ENCODE assay signal across 8 cellular contexts in the genomic region with DNA sequence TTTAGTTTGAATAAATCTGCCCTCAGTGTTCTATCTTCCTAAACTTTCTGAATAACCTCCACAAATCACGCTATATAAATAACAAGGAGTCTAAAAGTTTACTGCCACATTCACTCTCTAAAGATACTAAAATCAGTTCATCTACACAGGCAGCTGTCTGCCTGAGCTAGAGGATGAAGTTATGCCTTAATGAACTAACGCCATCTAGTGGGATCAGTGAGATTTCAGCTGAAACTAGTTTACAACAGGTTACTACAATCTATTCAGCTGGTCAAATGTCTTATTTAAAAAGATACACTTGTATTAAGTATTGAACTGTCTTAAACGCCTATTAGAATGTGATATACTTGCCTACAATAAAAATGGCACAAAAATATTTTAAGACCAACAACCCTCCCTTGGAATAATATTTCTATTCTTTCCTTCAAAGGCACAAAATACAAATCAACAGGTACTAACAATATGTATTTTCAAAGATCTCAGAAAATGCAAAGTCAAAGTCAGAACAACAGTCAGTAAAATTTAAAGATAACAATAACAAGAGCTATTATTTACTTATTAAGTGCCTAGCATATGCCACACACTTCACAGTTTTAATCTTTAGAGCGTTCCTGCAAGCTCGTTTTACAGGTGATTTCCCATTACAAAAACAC.
DNase-seq lines count a peak whose midpoint lies in the region; ATAC-seq and FAIRE-seq lines count a peak whose summit lies in the region.

No MANE protein-coding gene starts in this region.

- ATAC-seq in esophagus mucosa (peak; percentile 73), naive B cell (ENCODE audit: low read depth in 2 of 2) (peak; percentile 79 to 92), GM19035 (IDR thresholded peaks at IDR 0.05; ENCODE audit: unreplicated experiment) (no peak), GM19324 (IDR thresholded peaks at IDR 0.05; ENCODE audit: low FRiP score, unreplicated experiment) (no peak)

- H3K36me3 Mint-ChIP-seq in CD4-positive, alpha-beta memory T cell: no peaks in the 10 kb centered on the region
- H3K36me3 Mint-ChIP-seq in naive B cell: no peaks in the 10 kb centered on the region

- peak overlapping the region in 3 of 7 donors; percentile 29 to 79 (median 56) for H3K27ac Mint-ChIP-seq in CD4-positive, alpha-beta memory T cell
- no peak overlapping the region for H3K27ac Mint-ChIP-seq in naive B cell

- H3K4me3 ChIP-seq in CD4-positive, alpha-beta memory T cell (ENCODE audit: low read length in 2 of 2): no peak overlapping the region

- peaks cover 0 to 4% (median 2%) of the 10 kb centered on the region in 4 donors for H3K4me1 Mint-ChIP-seq in CD4-positive, alpha-beta memory T cell
- H3K4me1 Mint-ChIP-seq in naive B cell: peaks cover 4 to 7% (median 5%) of the 10 kb centered on the region in 3 donors

- FAIRE-seq in GM19239 (lab: Jason Lieb, UNC): peak; percentile 94

- H3K9me3 ChIP-seq in CD4-positive, alpha-beta memory T cell (ENCODE audit: control insufficient read depth in 1 of 2, low read length in 2 of 2): no peaks in the 10 kb centered on the region

- no peaks in the 10 kb centered on the region for H3K27me3 Mint-ChIP-seq in CD4-positive, alpha-beta memory T cell
- H3K27me3 Mint-ChIP-seq in naive B cell: no peaks in the 10 kb centered on the region

- CTCF ChIA-PET in CD4-positive, alpha-beta memory T cell (lab: Charles Lee; ENCODE audit: partially characterized antibody): interaction anchor here (0.7 to 4.0 kb wide), 24 partner anchors 9 to 235 kb away, joined by 3 to 75 read pairs (median 5); no protein-coding TSS in a partner anchor

- no peaks in the 10 kb centered on the region for H3K27me3 ChIP-seq in CD4-positive, alpha-beta memory T cell (ENCODE audit: insufficient read depth, low read length)

- H3K9me3 Mint-ChIP-seq in CD4-positive, alpha-beta memory T cell: peaks cover 0 to 1% (median 0%) of the 10 kb centered on the region in 8 donors
- H3K9me3 Mint-ChIP-seq in naive B cell: no peaks in the 10 kb centered on the region

- DNase-seq in CD4-positive, alpha-beta memory T cell: peak in 4 of 5 donors; percentile 52 to 63 (median 56)
- DNase-seq in GM19239 (ENCODE audit: insufficient read length, low spot score) (peak; percentile 50), NCI-H1417 treated with DMSO at 0.1 percent for 48 hours (lab: John Stamatoyannopoulos, UW) (peak; percentile 39), SKM-1 (lab: John Stamatoyannopoulos, UW; ENCODE audit: unreplicated experiment) (peak; percentile 79), naive B cell (peak; percentile 58)

- H3K36me3 ChIP-seq in CD4-positive, alpha-beta memory T cell (ENCODE audit: insufficient read depth, low read length): no peaks in the 10 kb centered on the region

- H3K4me3 Mint-ChIP-seq in CD4-positive, alpha-beta memory T cell: no peak overlapping the region
- H3K4me3 Mint-ChIP-seq in naive B cell: no peak overlapping the region

- intact Hi-C loops in CD4-positive, alpha-beta memory T cell (cut with micrococcal nuclease): loop anchor here (1.0 to 10.0 kb wide), 5 partner anchors 41 to 201 kb away; a partner anchor contains a TSS

- H3K4me1 ChIP-seq in CD4-positive, alpha-beta memory T cell (ENCODE audit: insufficient read depth, low read length): no peaks in the 10 kb centered on the region

- H3K27ac ChIP-seq in CD4-positive, alpha-beta memory T cell (ENCODE audit: low read depth, low read length): no peak overlapping the region

- POLR2A ChIA-PET in CD4-positive, alpha-beta memory T cell (lab: Charles Lee; ENCODE audit: partially characterized antibody): interaction anchor here (1.0 to 1.5 kb wide), 5 partner anchors 40 to 235 kb away, joined by 3 to 5 read pairs (median 4); a partner anchor contains a TSS

Comparison
In these comparisons a context has a peak if more than half of its experiments do, and no peak if none do; other contexts are left out.
1. ATAC-seq: peak in esophagus mucosa (single experiment) and naive B cell (2 of 2); none in GM19035 (single experiment) and GM19324 (single experiment).
2. Peak in every context shown above with its lines, with median percentiles within 50 percentile points of each other: DNase-seq.